8 cellular contexts compared by ENCODE assay signal in genomic region chrX:107716045-107716684, GRCh38. TPM values are rescaled to one million over a fixed set of nuclear protein-coding genes. Genes with fewer than 3 reads are reported as not detected.
DNase-seq lines count a peak whose midpoint lies in the region; ATAC-seq and TF ChIP-seq lines count a peak whose summit lies in the region.

No MANE protein-coding gene starts in this region.

- peak overlapping the region; percentile 82 for H3K27ac ChIP-seq in fibroblast of lung (ENCODE audit: insufficient read depth, low read length)

- H3K4me3 Mint-ChIP-seq in activated CD4-positive, alpha-beta memory T cell treated with anti-CD3 and anti-CD28 coated beads for 36 hours = peak overlapping the region; percentile 89
- peak overlapping the region; percentile 94 for H3K4me3 Mint-ChIP-seq in nephron progenitor cell

- peak; percentile 3 for ATAC-seq in HG03175 (IDR thresholded peaks at IDR 0.05; ENCODE audit: unreplicated experiment)

- POLR2A ChIA-PET in activated CD4-positive, alpha-beta memory T cell treated with anti-CD3 and anti-CD28 coated beads for 36 hours (lab: Charles Lee) = interaction anchor here (1.0 to 8.0 kb wide), 6 partner anchors 13 to 88 kb away, joined by 4 to 253 read pairs (median 10); partner anchors contain the start of gene PRPS1

- peak; percentile 23 for DNase-seq in NCI-H1105 treated with DMSO at 0.1 percent for 48 hours (lab: John Stamatoyannopoulos, UW)
- no peak for DNase-seq in NCI-H1105 (lab: John Stamatoyannopoulos, UW)
- DNase-seq in activated CD4-positive, alpha-beta memory T cell treated with anti-CD3 and anti-CD28 coated beads for 36 hours = peak; percentile 28
- DNase-seq in fibroblast of lung (ENCODE audit: low read depth in 2 of 2) = peak in 1 of 2 donors; percentile 49
- peak; percentile 60 for DNase-seq in nephron progenitor cell
- DNase-seq in ACHN = no peak
- no peak for DNase-seq in NCI-H187 (lab: John Stamatoyannopoulos, UW)

- TF ChIP-seq CTCF in fibroblast of lung (conservative IDR thresholded peaks at IDR 0.05 in 1 of 2, IDR thresholded peaks at IDR 0.05 in 1 of 2; ENCODE audit: low read depth in 1 of 2, low read length in 2 of 2) (no peak), nephron progenitor cell (IDR thresholded peaks at IDR 0.05) (no peak)

- no peaks in the 10 kb centered on the region for H3K36me3 ChIP-seq in fibroblast of lung (ENCODE audit: control insufficient read depth, insufficient read depth, low read length)

- peak overlapping the region; percentile 92 for H3K4me2 ChIP-seq in fibroblast of lung (ENCODE audit: extremely low read depth, insufficient read depth, low read length)

- peaks cover 4% of the 10 kb centered on the region for H3K27me3 ChIP-seq in fibroblast of lung (ENCODE audit: control insufficient read depth, insufficient read depth, low read length)

- no peaks in the 10 kb centered on the region for H3K9me3 ChIP-seq in fibroblast of lung (ENCODE audit: control insufficient read depth, insufficient read depth, low read depth, low read length)

- CTCF ChIA-PET in activated CD4-positive, alpha-beta memory T cell treated with anti-CD3 and anti-CD28 coated beads for 36 hours (lab: Charles Lee) = interaction anchor here (1.0 to 12.4 kb wide), 9 partner anchors 10 to 87 kb away, joined by 3 to 275 read pairs (median 5); partner anchors contain the start of genes NCBP2L, PRPS1 and TSC22D3

- H2AFZ ChIP-seq in fibroblast of lung (ENCODE audit: low read length) = peak overlapping the region; percentile 30

- in situ Hi-C loops in ACHN (cut with HindIII; ENCODE audit: low pct_ligation_motif_present, low pct_unique_long_range_greater_than_20kb, low sequenced_read_pairs) = no loop called here

- intact Hi-C loops in activated CD4-positive, alpha-beta memory T cell treated with anti-CD3 and anti-CD28 coated beads for 36 hours (cut with micrococcal nuclease) = loop anchor here (5.0 to 10.0 kb wide), 2 partner anchors 306 to 1231 kb away; no protein-coding TSS in a partner anchor

- peaks cover 16% of the 10 kb centered on the region for H3K36me3 Mint-ChIP-seq in activated CD4-positive, alpha-beta memory T cell treated with anti-CD3 and anti-CD28 coated beads for 36 hours
- peaks cover 23% of the 10 kb centered on the region for H3K36me3 Mint-ChIP-seq in nephron progenitor cell (ENCODE audit: low read depth)

- no peaks in the 10 kb centered on the region for H3K79me2 ChIP-seq in fibroblast of lung (ENCODE audit: control insufficient read depth, insufficient read depth, low read length)

- peaks cover 52% of the 10 kb centered on the region for H3K4me1 Mint-ChIP-seq in activated CD4-positive, alpha-beta memory T cell treated with anti-CD3 and anti-CD28 coated beads for 36 hours (ENCODE audit: low read depth)
- peaks cover 53% of the 10 kb centered on the region for H3K4me1 Mint-ChIP-seq in nephron progenitor cell

- H3K9ac ChIP-seq in fibroblast of lung (ENCODE audit: insufficient read depth, low read length) = peak overlapping the region; percentile 84

- no peaks in the 10 kb centered on the region for H3K9me3 Mint-ChIP-seq in activated CD4-positive, alpha-beta memory T cell treated with anti-CD3 and anti-CD28 coated beads for 36 hours
- peaks cover 41% of the 10 kb centered on the region for H3K9me3 Mint-ChIP-seq in nephron progenitor cell

- H3K4me3 ChIP-seq in fibroblast of lung (replicated peaks in 1 of 4; ENCODE audit: control extremely low read depth in 1 of 4, insufficient read depth in 1 of 4, low read depth in 3 of 4, low read length in 4 of 4) = peak overlapping the region; percentile 55 to 94 (median 66)

- H3K4me1 ChIP-seq in fibroblast of lung (ENCODE audit: control insufficient read depth, extremely low read depth, insufficient read depth, low read length) = no peaks in the 10 kb centered on the region

- H3K27ac Mint-ChIP-seq in activated CD4-positive, alpha-beta memory T cell treated with anti-CD3 and anti-CD28 coated beads for 36 hours = peak overlapping the region; percentile 90
- peak overlapping the region; percentile 77 for H3K27ac Mint-ChIP-seq in nephron progenitor cell

- no peaks in the 10 kb centered on the region for H3K27me3 Mint-ChIP-seq in activated CD4-positive, alpha-beta memory T cell treated with anti-CD3 and anti-CD28 coated beads for 36 hours
- H3K27me3 Mint-ChIP-seq in nephron progenitor cell (ENCODE audit: low read depth, poor library complexity) = no peaks in the 10 kb centered on the region

- no peaks in the 10 kb centered on the region for H4K20me1 ChIP-seq in fibroblast of lung (ENCODE audit: control insufficient read depth, extremely low read depth, insufficient read depth, low read length)

RNA-seq across cellular contexts. Expression of gene TSC22D3, which starts 59.4 kb away (rescaled TPM):
- total RNA-seq in activated CD4-positive, alpha-beta memory T cell treated with anti-CD3 and anti-CD28 coated beads for 36 hours = 10 to 100 TPM; 26.0 to 28.2 TPM
- total RNA-seq in fibroblast of lung = 32.4 and 51.5 TPM in 2 replicates
- polyA plus RNA-seq in fibroblast of lung = 9.7 and 24.2 TPM in 2 replicates
- polyA plus RNA-seq in fibroblast of lung (2012) = 6.5 and 16.0 TPM in 2 replicates
- 4.8 and 6.7 TPM in 2 replicates for polyA minus RNA-seq in fibroblast of lung (ENCODE audit: low replicate concordance)

Comparison
In these comparisons a context has a peak if more than half of its experiments do, and no peak if none do; other contexts are left out.
1. DNase-seq: peak in NCI-H1105 treated with DMSO at 0.1 percent for 48 hours (single experiment), activated CD4-positive, alpha-beta memory T cell treated with anti-CD3 and anti-CD28 coated beads for 36 hours (single experiment) and nephron progenitor cell (single experiment); none in NCI-H1105 (single experiment), ACHN (single experiment) and NCI-H187 (0 of 2).